In genomic region chr9:77819672-77820071, GRCh38 we compare ENCODE assay signal across 12 cellular contexts.
DNase-seq lines count a peak whose midpoint lies in the region; ATAC-seq lines count a peak whose summit lies in the region.
"Had no signal": no experiment of that assay in that cellular context is flagged by ENCODE, and none has a peak within 500 bp of the region (broad histone marks: within the 10 kb centered on the region; RNA-seq: fewer than 3 reads in every experiment).

No MANE protein-coding gene starts in this region.

- H3K4me3 ChIP-seq in MG63: no peak overlapping the region
- H3K4me3 ChIP-seq: colonic mucosa had no signal

- DNase-seq in AML-193 (lab: John Stamatoyannopoulos, UW) (peak; percentile 34 to 53), amniotic epithelial cell (ENCODE audit: low read depth) (peak; percentile 77), medulla oblongata (ENCODE audit: extremely low spot score) (peak; percentile 54), iPS-NIHi11 (ENCODE audit: low spot score) (no peak), MG63 (no peak), NCI-H2171 (lab: John Stamatoyannopoulos, UW) (no peak)
- DNase-seq: colonic mucosa; Karpas-422; NCI-H774; stimulated activated CD4-positive, alpha-beta T cell treated with anti-CD3 and anti-CD28 coated beads, Interleukin-1b, Interleukin-23, amount 100 ng/mL, for 48 hours had no signal

- H3K27me3 ChIP-seq in MG63: no peaks in the 10 kb centered on the region
- H3K27me3 ChIP-seq: colonic mucosa had no signal

- peak; percentile 71 for ATAC-seq in HG02885 (IDR thresholded peaks at IDR 0.05; ENCODE audit: poor library complexity, unreplicated experiment)
- ATAC-seq in GM21515 (IDR thresholded peaks at IDR 0.05; ENCODE audit: unreplicated experiment): no peak

- no peaks in the 10 kb centered on the region; the same call in 1 of the 2 replicates for H3K36me3 ChIP-seq in MG63
- H3K36me3 ChIP-seq: colonic mucosa had no signal

- H3K9me3 ChIP-seq in MG63: no peaks in the 10 kb centered on the region
- H3K9me3 ChIP-seq: colonic mucosa had no signal

Comparison
In these comparisons a context has a peak if more than half of its experiments do, and no peak if none do; other contexts are left out.
1. DNase-seq: peak in AML-193 (2 of 2), amniotic epithelial cell (single experiment) and medulla oblongata (single experiment); none in iPS-NIHi11 (single experiment), MG63 (single experiment) and NCI-H2171 (single experiment).